ENCODE assay signal across 1 cellular context in genomic region chr4:4994312-4995097, GRCh38.
TF ChIP-seq lines count a peak whose summit lies in the region.

No MANE protein-coding gene starts in this region.

TF ChIP-seq in IMR-90, 13 proteins besides CTCF, POLR2A, EP300 and RAD21:
- TF ChIP-seq MXI1 (IDR thresholded peaks at IDR 0.05; ENCODE audit: borderline replicate concordance, low read depth, low read length) (no peak), MAZ (IDR thresholded peaks at IDR 0.05; ENCODE audit: borderline replicate concordance, low read depth, low read length) (no peak), CHD1 (IDR thresholded peaks at IDR 0.05; ENCODE audit: low read depth, low read length) (no peak), NFE2L2 (IDR thresholded peaks at IDR 0.05; ENCODE audit: low read depth, low read length) (no peak), MAFK (IDR thresholded peaks at IDR 0.05; ENCODE audit: low read depth, low read length) (no peak), BHLHE40 (IDR thresholded peaks at IDR 0.05; ENCODE audit: low read depth, low read length) (no peak), RFX5 (IDR thresholded peaks at IDR 0.05; ENCODE audit: low read depth, low read length) (no peak), FOS (IDR thresholded peaks at IDR 0.05; ENCODE audit: low read depth, low read length) (no peak), RCOR1 (IDR thresholded peaks at IDR 0.05; ENCODE audit: insufficient replicate concordance, low read length) (no peak), CEBPB (IDR thresholded peaks at IDR 0.05; ENCODE audit: low read depth, low read length) (no peak), SMC3 (IDR thresholded peaks at IDR 0.05; ENCODE audit: low read depth, low read length) (no peak)
- TF ChIP-seq, protein P1, sequence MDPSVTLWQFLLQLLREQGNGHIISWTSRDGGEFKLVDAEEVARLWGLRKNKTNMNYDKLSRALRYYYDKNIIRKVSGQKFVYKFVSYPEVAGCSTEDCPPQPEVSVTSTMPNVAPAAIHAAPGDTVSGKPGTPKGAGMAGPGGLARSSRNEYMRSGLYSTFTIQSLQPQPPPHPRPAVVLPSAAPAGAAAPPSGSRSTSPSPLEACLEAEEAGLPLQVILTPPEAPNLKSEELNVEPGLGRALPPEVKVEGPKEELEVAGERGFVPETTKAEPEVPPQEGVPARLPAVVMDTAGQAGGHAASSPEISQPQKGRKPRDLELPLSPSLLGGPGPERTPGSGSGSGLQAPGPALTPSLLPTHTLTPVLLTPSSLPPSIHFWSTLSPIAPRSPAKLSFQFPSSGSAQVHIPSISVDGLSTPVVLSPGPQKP (IDR thresholded peaks at IDR 0.05; ENCODE audit: borderline replicate concordance, low read depth, low read length), result no peak
- TF ChIP-seq, protein P2, sequence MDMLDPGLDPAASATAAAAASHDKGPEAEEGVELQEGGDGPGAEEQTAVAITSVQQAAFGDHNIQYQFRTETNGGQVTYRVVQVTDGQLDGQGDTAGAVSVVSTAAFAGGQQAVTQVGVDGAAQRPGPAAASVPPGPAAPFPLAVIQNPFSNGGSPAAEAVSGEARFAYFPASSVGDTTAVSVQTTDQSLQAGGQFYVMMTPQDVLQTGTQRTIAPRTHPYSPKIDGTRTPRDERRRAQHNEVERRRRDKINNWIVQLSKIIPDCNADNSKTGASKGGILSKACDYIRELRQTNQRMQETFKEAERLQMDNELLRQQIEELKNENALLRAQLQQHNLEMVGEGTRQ (IDR thresholded peaks at IDR 0.05; ENCODE audit: low read depth, low read length), result no peak
